1 cellular context compared by ENCODE assay signal in genomic region chr10:124616040-124616835, GRCh38.
TF ChIP-seq lines count a peak whose summit lies in the region.

No MANE protein-coding gene starts in this region.

TF ChIP-seq in H1, 55 proteins besides CTCF, POLR2A, EP300 and RAD21:
- TF ChIP-seq GTF2F1 (IDR thresholded peaks at IDR 0.05; ENCODE audit: borderline replicate concordance, low read depth, low read length) (no peak), MAFK (IDR thresholded peaks at IDR 0.05; ENCODE audit: low read depth, low read length) (no peak), RFX5 (IDR thresholded peaks at IDR 0.05; ENCODE audit: borderline replicate concordance, low read depth, low read length) (no peak), TEAD4 (IDR thresholded peaks at IDR 0.05; ENCODE audit: low read depth, low read length) (no peak), CHD1 (IDR thresholded peaks at IDR 0.05; ENCODE audit: low read depth, low read length) (no peak), CBX8 (IDR thresholded peaks at IDR 0.05; ENCODE audit: borderline replicate concordance, low read depth, low read length) (no peak), POLR2AphosphoS5 (IDR thresholded peaks at IDR 0.05; ENCODE audit: low read depth, low read length) (no peak)
